In genomic region chr6:34696739-34697543, GRCh38 we compare ENCODE assay signal across 1 cellular context.
A peak's percentile ranks its signal among the peaks of the same experiment; 100 is the strongest.
TF ChIP-seq lines count a peak whose summit lies in the region.

ILRUN (minus strand) TSS chr6:34696767; CDS start chr6:34696603, 164 bp downstream.

TF ChIP-seq in HepG2, 621 proteins besides CTCF, POLR2A, EP300 and RAD21 (continued from another document and continues in another):
- TF ChIP-seq GMEB1 (CRISPR knock-in tag; IDR thresholded peaks at IDR 0.05; ENCODE audit: borderline replicate concordance) (peak; percentile 63), ATF6 (CRISPR knock-in tag; conservative IDR thresholded peaks at IDR 0.05) (no peak), GLMP (CRISPR knock-in tag; IDR thresholded peaks at IDR 0.05; ENCODE audit: borderline replicate concordance) (no peak), SRSF9 (IDR thresholded peaks at IDR 0.05; ENCODE audit: borderline replicate concordance, insufficient read depth, low read depth, low read length, poor library complexity, severe bottlenecking) (no peak), ZNF260 (CRISPR knock-in tag; IDR thresholded peaks at IDR 0.05; ENCODE audit: borderline replicate concordance, low read depth) (no peak), RFX5 (IDR thresholded peaks at IDR 0.05; ENCODE audit: low read depth, low read length) (no peak), ZNF383 (CRISPR knock-in tag; IDR thresholded peaks at IDR 0.05; ENCODE audit: borderline replicate concordance) (no peak), ZNF766 (CRISPR knock-in tag; IDR thresholded peaks at IDR 0.05; ENCODE audit: borderline replicate concordance) (no peak), HNF4A (CRISPR knock-in tag; IDR thresholded peaks at IDR 0.05) (no peak), ZNF674 (CRISPR knock-in tag; IDR thresholded peaks at IDR 0.05; ENCODE audit: low read depth) (no peak), TAF15 (IDR thresholded peaks at IDR 0.05; ENCODE audit: low read depth, low read length, poor library complexity, severe bottlenecking) (peak; percentile 82), MIXL1 (CRISPR knock-in tag; IDR thresholded peaks at IDR 0.05) (peak; percentile 65), SMAD9 (CRISPR knock-in tag; IDR thresholded peaks at IDR 0.05) (no peak), FOXK2 (IDR thresholded peaks at IDR 0.05) (no peak), ZNF30 (CRISPR knock-in tag; IDR thresholded peaks at IDR 0.05) (no peak), ZNF644 (CRISPR knock-in tag; IDR thresholded peaks at IDR 0.05; ENCODE audit: low read depth) (0 out of 2 replicates have a peak, but pooled peaks have one; percentile 8), ZNF563 (CRISPR knock-in tag; IDR thresholded peaks at IDR 0.05) (peak; percentile 2; the same call in 1 of the 2 replicates), MED13 (CRISPR knock-in tag; IDR thresholded peaks at IDR 0.05) (no peak), ADNP (CRISPR knock-in tag; IDR thresholded peaks at IDR 0.05) (no peak), DPF2 (CRISPR knock-in tag; IDR thresholded peaks at IDR 0.05; ENCODE audit: borderline replicate concordance, low read depth) (no peak), MTERF4 (CRISPR knock-in tag; IDR thresholded peaks at IDR 0.05) (no peak), ZNF841 (CRISPR knock-in tag; IDR thresholded peaks at IDR 0.05; ENCODE audit: borderline replicate concordance) (no peak), HMGXB4 (CRISPR knock-in tag; IDR thresholded peaks at IDR 0.05; ENCODE audit: borderline replicate concordance in 1 of 2, low read depth in 1 of 2) (peak; percentile 45 to 76; a peak in 3 of 4 replicates), TEAD2 (CRISPR knock-in tag; IDR thresholded peaks at IDR 0.05) (no peak), FOXC1 (CRISPR knock-in tag; IDR thresholded peaks at IDR 0.05; ENCODE audit: borderline replicate concordance) (no peak), ZIK1 (CRISPR knock-in tag; IDR thresholded peaks at IDR 0.05; ENCODE audit: borderline replicate concordance, low read depth) (no peak), KLF11 (CRISPR knock-in tag; IDR thresholded peaks at IDR 0.05) (no peak; the same call in 1 of the 2 replicates), ZNF724P (CRISPR knock-in tag; IDR thresholded peaks at IDR 0.05; ENCODE audit: borderline replicate concordance) (no peak), SIN3B (IDR thresholded peaks at IDR 0.05; ENCODE audit: low read length) (no peak), ZNF333 (CRISPR knock-in tag; IDR thresholded peaks at IDR 0.05; ENCODE audit: borderline replicate concordance) (0 out of 2 replicates have a peak, but pooled peaks have one; percentile 18), KMT2B (CRISPR knock-in tag; IDR thresholded peaks at IDR 0.05) (peak; percentile 86), FOSL2 (CRISPR knock-in tag; IDR thresholded peaks at IDR 0.05) (peak; percentile 52; the same call in 1 of the 2 replicates), ZNF547 (CRISPR knock-in tag; IDR thresholded peaks at IDR 0.05) (peak; percentile 50)
- TF ChIP-seq, protein P1, sequence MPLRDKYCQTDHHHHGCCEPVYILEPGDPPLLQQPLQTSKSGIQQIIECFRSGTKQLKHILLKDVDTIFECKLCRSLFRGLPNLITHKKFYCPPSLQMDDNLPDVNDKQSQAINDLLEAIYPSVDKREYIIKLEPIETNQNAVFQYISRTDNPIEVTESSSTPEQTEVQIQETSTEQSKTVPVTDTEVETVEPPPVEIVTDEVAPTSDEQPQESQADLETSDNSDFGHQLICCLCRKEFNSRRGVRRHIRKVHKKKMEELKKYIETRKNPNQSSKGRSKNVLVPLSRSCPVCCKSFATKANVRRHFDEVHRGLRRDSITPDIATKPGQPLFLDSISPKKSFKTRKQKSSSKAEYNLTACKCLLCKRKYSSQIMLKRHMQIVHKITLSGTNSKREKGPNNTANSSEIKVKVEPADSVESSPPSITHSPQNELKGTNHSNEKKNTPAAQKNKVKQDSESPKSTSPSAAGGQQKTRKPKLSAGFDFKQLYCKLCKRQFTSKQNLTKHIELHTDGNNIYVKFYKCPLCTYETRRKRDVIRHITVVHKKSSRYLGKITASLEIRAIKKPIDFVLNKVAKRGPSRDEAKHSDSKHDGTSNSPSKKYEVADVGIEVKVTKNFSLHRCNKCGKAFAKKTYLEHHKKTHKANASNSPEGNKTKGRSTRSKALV (CRISPR knock-in tag; IDR thresholded peaks at IDR 0.05), result no peak
- TF ChIP-seq, protein P2, sequence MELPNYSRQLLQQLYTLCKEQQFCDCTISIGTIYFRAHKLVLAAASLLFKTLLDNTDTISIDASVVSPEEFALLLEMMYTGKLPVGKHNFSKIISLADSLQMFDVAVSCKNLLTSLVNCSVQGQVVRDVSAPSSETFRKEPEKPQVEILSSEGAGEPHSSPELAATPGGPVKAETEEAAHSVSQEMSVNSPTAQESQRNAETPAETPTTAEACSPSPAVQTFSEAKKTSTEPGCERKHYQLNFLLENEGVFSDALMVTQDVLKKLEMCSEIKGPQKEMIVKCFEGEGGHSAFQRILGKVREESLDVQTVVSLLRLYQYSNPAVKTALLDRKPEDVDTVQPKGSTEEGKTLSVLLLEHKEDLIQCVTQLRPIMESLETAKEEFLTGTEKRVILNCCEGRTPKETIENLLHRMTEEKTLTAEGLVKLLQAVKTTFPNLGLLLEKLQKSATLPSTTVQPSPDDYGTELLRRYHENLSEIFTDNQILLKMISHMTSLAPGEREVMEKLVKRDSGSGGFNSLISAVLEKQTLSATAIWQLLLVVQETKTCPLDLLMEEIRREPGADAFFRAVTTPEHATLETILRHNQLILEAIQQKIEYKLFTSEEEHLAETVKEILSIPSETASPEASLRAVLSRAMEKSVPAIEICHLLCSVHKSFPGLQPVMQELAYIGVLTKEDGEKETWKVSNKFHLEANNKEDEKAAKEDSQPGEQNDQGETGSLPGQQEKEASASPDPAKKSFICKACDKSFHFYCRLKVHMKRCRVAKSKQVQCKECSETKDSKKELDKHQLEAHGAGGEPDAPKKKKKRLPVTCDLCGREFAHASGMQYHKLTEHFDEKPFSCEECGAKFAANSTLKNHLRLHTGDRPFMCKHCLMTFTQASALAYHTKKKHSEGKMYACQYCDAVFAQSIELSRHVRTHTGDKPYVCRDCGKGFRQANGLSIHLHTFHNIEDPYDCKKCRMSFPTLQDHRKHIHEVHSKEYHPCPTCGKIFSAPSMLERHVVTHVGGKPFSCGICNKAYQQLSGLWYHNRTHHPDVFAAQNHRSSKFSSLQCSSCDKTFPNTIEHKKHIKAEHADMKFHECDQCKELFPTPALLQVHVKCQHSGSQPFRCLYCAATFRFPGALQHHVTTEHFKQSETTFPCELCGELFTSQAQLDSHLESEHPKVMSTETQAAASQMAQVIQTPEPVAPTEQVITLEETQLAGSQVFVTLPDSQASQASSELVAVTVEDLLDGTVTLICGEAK (IDR thresholded peaks at IDR 0.05), result no peak
- TF ChIP-seq, protein P2 (CRISPR knock-in tag; IDR thresholded peaks at IDR 0.05), result peak; percentile 12; the same call in 1 of the 2 replicates
- TF ChIP-seq, protein P3, sequence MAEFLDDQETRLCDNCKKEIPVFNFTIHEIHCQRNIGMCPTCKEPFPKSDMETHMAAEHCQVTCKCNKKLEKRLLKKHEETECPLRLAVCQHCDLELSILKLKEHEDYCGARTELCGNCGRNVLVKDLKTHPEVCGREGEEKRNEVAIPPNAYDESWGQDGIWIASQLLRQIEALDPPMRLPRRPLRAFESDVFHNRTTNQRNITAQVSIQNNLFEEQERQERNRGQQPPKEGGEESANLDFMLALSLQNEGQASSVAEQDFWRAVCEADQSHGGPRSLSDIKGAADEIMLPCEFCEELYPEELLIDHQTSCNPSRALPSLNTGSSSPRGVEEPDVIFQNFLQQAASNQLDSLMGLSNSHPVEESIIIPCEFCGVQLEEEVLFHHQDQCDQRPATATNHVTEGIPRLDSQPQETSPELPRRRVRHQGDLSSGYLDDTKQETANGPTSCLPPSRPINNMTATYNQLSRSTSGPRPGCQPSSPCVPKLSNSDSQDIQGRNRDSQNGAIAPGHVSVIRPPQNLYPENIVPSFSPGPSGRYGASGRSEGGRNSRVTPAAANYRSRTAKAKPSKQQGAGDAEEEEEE (CRISPR knock-in tag; IDR thresholded peaks at IDR 0.05; ENCODE audit: borderline replicate concordance), result peak; percentile 35; the same call in 1 of the 2 replicates
- TF ChIP-seq, protein P4, sequence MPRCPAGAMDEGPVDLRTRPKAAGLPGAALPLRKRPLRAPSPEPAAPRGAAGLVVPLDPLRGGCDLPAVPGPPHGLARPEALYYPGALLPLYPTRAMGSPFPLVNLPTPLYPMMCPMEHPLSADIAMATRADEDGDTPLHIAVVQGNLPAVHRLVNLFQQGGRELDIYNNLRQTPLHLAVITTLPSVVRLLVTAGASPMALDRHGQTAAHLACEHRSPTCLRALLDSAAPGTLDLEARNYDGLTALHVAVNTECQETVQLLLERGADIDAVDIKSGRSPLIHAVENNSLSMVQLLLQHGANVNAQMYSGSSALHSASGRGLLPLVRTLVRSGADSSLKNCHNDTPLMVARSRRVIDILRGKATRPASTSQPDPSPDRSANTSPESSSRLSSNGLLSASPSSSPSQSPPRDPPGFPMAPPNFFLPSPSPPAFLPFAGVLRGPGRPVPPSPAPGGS (CRISPR knock-in tag; IDR thresholded peaks at IDR 0.05), result no peak
